In the genomic region with DNA sequence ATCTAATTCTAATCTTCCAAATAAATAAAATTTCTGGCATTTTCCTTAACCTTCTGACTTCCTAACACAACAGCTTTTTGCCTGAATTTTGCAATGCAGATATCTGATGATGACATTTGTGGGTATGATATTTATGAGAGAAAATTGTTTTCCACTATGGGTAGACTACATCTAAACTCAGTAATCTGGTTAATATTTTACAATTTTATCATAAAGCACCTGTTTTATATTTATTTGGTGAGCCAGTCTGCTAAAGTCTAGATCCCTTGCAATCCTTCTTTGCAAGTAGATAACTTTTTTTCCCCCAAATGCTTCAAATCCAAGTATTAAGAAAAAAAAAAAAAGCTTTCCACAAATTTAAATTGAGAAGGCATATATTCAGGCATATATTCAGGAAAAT, we compare ENCODE assay signal across 29 cellular contexts.
"Had no signal": no experiment of that assay in that cellular context is flagged by ENCODE, and none has a peak within 500 bp of the region (broad histone marks: within the 10 kb centered on the region; RNA-seq: fewer than 3 reads in every experiment).

No MANE protein-coding gene starts in this region.

- H3K36me3 ChIP-seq: esophagus muscularis mucosa, gastroesophageal sphincter, heart left ventricle, left lung, prostate gland, right atrium auricular region, stomach, tibial artery, upper lobe of left lung had no signal

- H2AFZ ChIP-seq: hepatocyte had no signal

- H3K4me3 ChIP-seq: coronary artery, esophagus muscularis mucosa, gastroesophageal sphincter, heart left ventricle, hepatocyte, left lung, prostate gland, right atrium auricular region, stomach, testis, tibial artery, upper lobe of left lung had no signal

- H3K4me2 ChIP-seq: hepatocyte had no signal

- H3K36me3 Mint-ChIP-seq: natural killer cell; stimulated activated effector memory CD8-positive, alpha-beta T cell treated with anti-CD3 and anti-CD28 coated beads, Interleukin-12 subunit alpha, Interleukin-12 subunit beta, amount 100 ng/mL, for 72 hours had no signal

- H3K4me1 ChIP-seq: esophagus muscularis mucosa, foreskin keratinocyte, gastroesophageal sphincter, heart left ventricle, left lung, prostate gland, right atrium auricular region, stomach, testis, tibial artery, upper lobe of left lung had no signal

- H3K4me3 Mint-ChIP-seq: natural killer cell; neural crest cell; stimulated activated effector memory CD8-positive, alpha-beta T cell treated with anti-CD3 and anti-CD28 coated beads, Interleukin-12 subunit alpha, Interleukin-12 subunit beta, amount 100 ng/mL, for 72 hours had no signal

- H3K79me2 ChIP-seq: hepatocyte had no signal

- ATAC-seq: foreskin keratinocyte; gastroesophageal sphincter; heart left ventricle; left cardiac atrium; left lung; natural killer cell; sciatic nerve; stimulated activated effector memory CD8-positive, alpha-beta T cell treated with anti-CD3 and anti-CD28 coated beads, Interleukin-12 subunit alpha, Interleukin-12 subunit beta, amount 100 ng/mL, for 72 hours had no signal

- FAIRE-seq: endothelial cell of umbilical vein, islet of Langerhans, urothelium cell line had no signal

- DNase-seq: dermis blood vessel endothelial cell; effector memory CD4-positive, alpha-beta T cell; foreskin keratinocyte; heart left ventricle; left cardiac atrium; left lung; mammary epithelial cell; mesendoderm; natural killer cell; stimulated activated CD4-positive, alpha-beta T cell treated with anti-CD3 and anti-CD28 coated beads, Interleukin-2, amount 100 ng/mL, for 24 hours; stimulated activated CD4-positive, alpha-beta T cell treated with anti-CD3 and anti-CD28 coated beads, Interleukin-4, amount 100 ng/mL, for 24 hours; stimulated activated naive CD4-positive, alpha-beta T cell treated with Interleukin-2 at 50 U/mL for 16 hours; stomach; substantia nigra; testis; tibial artery; upper lobe of left lung had no signal

- H3K27ac Mint-ChIP-seq: natural killer cell; stimulated activated effector memory CD8-positive, alpha-beta T cell treated with anti-CD3 and anti-CD28 coated beads, Interleukin-12 subunit alpha, Interleukin-12 subunit beta, amount 100 ng/mL, for 72 hours had no signal

- H3K4me1 Mint-ChIP-seq: natural killer cell; neural crest cell; stimulated activated effector memory CD8-positive, alpha-beta T cell treated with anti-CD3 and anti-CD28 coated beads, Interleukin-12 subunit alpha, Interleukin-12 subunit beta, amount 100 ng/mL, for 72 hours had no signal

- H3K9me3 Mint-ChIP-seq: natural killer cell; stimulated activated effector memory CD8-positive, alpha-beta T cell treated with anti-CD3 and anti-CD28 coated beads, Interleukin-12 subunit alpha, Interleukin-12 subunit beta, amount 100 ng/mL, for 72 hours had no signal

- H3K9me3 ChIP-seq: esophagus muscularis mucosa, gastroesophageal sphincter, heart left ventricle, left lung, prostate gland, right atrium auricular region, stomach, testis, tibial artery, upper lobe of left lung had no signal

- H3K27ac ChIP-seq: coronary artery, esophagus muscularis mucosa, foreskin keratinocyte, gastroesophageal sphincter, heart left ventricle, hepatocyte, left lung, prostate gland, right atrium auricular region, stomach, testis, tibial artery, upper lobe of left lung had no signal

- H3K27me3 ChIP-seq: esophagus muscularis mucosa, foreskin keratinocyte, gastroesophageal sphincter, heart left ventricle, hepatocyte, left lung, right atrium auricular region, stomach, testis, tibial artery, upper lobe of left lung had no signal
